9 cellular contexts compared by ENCODE assay signal in genomic region chr2:200194746-200195145, GRCh38.
"Had no signal": no experiment of that assay in that cellular context is flagged by ENCODE, and none has a peak within 500 bp of the region (broad histone marks: within the 10 kb centered on the region; RNA-seq: fewer than 3 reads in every experiment).

No MANE protein-coding gene starts in this region.

- H3K4me3 Mint-ChIP-seq: HFFc6, IgD-negative memory B cell had no signal

- H3K27ac ChIP-seq: GM23248, HL-60 had no signal

- DNase-seq: GM23248, GOT3, HFFc6, KG1 had no signal

- FAIRE-seq: H54 had no signal

- H3K9me3 Mint-ChIP-seq: HFFc6 had no signal

- H3K9ac ChIP-seq: GM23248 had no signal

- H3K27ac Mint-ChIP-seq: HFFc6, IgD-negative memory B cell had no signal

- H3K4me3 ChIP-seq: GM23248, HAP-1 had no signal

- ATAC-seq: HCT116 had no signal

- H3K9me3 ChIP-seq: HAP-1 had no signal

- H3K36me3 Mint-ChIP-seq: IgD-negative memory B cell had no signal

- H2AFZ ChIP-seq: GM23248 had no signal

- H3K36me3 ChIP-seq: HAP-1 had no signal
